ENCODE assay signal across 23 cellular contexts in genomic region chr17:82814834-82815233, GRCh38. TPM values are rescaled to one million over a fixed set of nuclear protein-coding genes. Genes with fewer than 3 reads are reported as not detected.
"Had no signal": no experiment of that assay in that cellular context is flagged by ENCODE, and none has a peak within 500 bp of the region (broad histone marks: within the 10 kb centered on the region; RNA-seq: fewer than 3 reads in every experiment).

No MANE protein-coding gene starts in this region.

- ATAC-seq: activated T-cell treated with anti-CD3 and anti-CD28 coated beads, Interleukin-2, amount 50 U/mL, for 72 hours; foreskin keratinocyte had no signal

- H3K27me3 ChIP-seq: foreskin keratinocyte, tibial nerve had no signal

- H3K27ac ChIP-seq: foreskin keratinocyte, parathyroid adenoma, tibial nerve had no signal

- H3K4me1 ChIP-seq: foreskin keratinocyte, parathyroid adenoma, tibial nerve had no signal

- H3K4me3 Mint-ChIP-seq: activated T-cell treated with anti-CD3 and anti-CD28 coated beads, Interleukin-2, amount 50 U/mL, for 72 hours; dendritic cell treated with granulocyte-macrophage colony-stimulating factor and Interleukin-4, amounts not matched to agents 40 ng/mL and 50 ng/mL, for 4 days; immature natural killer cell had no signal

- H3K4me3 ChIP-seq: lung, tibial nerve had no signal

- H2AFZ ChIP-seq: parathyroid adenoma had no signal

- H3K27ac Mint-ChIP-seq: activated T-cell treated with anti-CD3 and anti-CD28 coated beads, Interleukin-2, amount 50 U/mL, for 72 hours; dendritic cell treated with granulocyte-macrophage colony-stimulating factor and Interleukin-4, amounts not matched to agents 40 ng/mL and 50 ng/mL, for 4 days had no signal

- H3K27me3 Mint-ChIP-seq: dendritic cell treated with granulocyte-macrophage colony-stimulating factor and Interleukin-4, amounts not matched to agents 40 ng/mL and 50 ng/mL, for 4 days had no signal

- H3K9ac ChIP-seq: parathyroid adenoma had no signal

- DNase-seq: activated CD4-positive, alpha-beta T cell treated with anti-CD3 and anti-CD28 coated beads, Interleukin-2, amount 50 U/mL, for 48 hours; activated CD4-positive, CD25-positive, alpha-beta regulatory T cell treated with anti-CD3 and anti-CD28 coated beads, Interleukin-2, amount 50 U/mL, for 72 hours; activated naive CD4-positive, alpha-beta T cell; activated T-cell treated with anti-CD3 and anti-CD28 coated beads, Interleukin-2, amount 50 U/mL, for 72 hours; aorta; cerebellar nuclear complex; effector memory CD4-positive, alpha-beta T cell; foreskin keratinocyte; head of caudate nucleus; immature natural killer cell; midbrain; retina; stimulated activated CD4-positive, alpha-beta T cell treated with anti-CD3 and anti-CD28 coated beads, Interleukin-2, amount 100 ng/mL, for 48 hours; stimulated activated naive CD4-positive, alpha-beta T cell; SW 1271; T-helper 9 cell had no signal

- H3K9me3 Mint-ChIP-seq: activated T-cell treated with anti-CD3 and anti-CD28 coated beads, Interleukin-2, amount 50 U/mL, for 72 hours; dendritic cell treated with granulocyte-macrophage colony-stimulating factor and Interleukin-4, amounts not matched to agents 40 ng/mL and 50 ng/mL, for 4 days; immature natural killer cell had no signal

RNA-seq across cellular contexts. Expression of gene ZNF750, which starts 25.0 kb away (rescaled TPM):
- total RNA-seq: activated T-cell treated with anti-CD3 and anti-CD28 coated beads, Interleukin-2, amount 50 U/mL, for 72 hours; SK-MEL-5; skeletal muscle tissue; subcutaneous adipose tissue; tibial nerve had no signal
